24 cellular contexts compared by ENCODE assay signal in the genomic region with DNA sequence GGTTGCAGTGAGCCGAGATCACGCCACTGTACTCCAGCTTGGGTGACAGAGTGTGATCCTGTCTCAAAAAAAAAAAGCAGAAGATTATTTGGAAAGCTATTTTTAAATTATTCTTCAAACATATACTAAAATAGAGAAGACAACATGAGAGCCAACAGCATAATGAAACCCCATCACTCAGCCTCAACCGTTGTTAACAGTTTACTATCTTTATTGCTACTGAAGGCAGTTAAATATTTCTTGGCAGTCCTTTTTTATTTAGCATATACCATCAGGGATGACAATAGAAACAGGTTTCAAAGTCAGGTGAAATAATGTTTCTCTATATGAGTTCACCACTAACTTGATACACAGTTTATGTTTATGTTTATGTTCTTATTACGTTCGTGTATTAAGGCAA.
DNase-seq lines count a peak whose midpoint lies in the region; ATAC-seq and TF ChIP-seq lines count a peak whose summit lies in the region.
"Had no signal": no experiment of that assay in that cellular context is flagged by ENCODE, and none has a peak within 500 bp of the region (broad histone marks: within the 10 kb centered on the region; RNA-seq: fewer than 3 reads in every experiment).

No MANE protein-coding gene starts in this region.

- H3K4me3 Mint-ChIP-seq in nephron: no peak overlapping the region
- H3K4me3 Mint-ChIP-seq: CD4-positive, alpha-beta T cell had no signal

- WGBS in hepatocyte (ENCODE audit: low lambda C conversion rate, missing lambda C conversion rate): 81% methylated on average over 5 of the region's 5 CpGs
- WGBS in upper lobe of left lung, 2 donors: 66 to 68% methylated on average over 5 of the region's 5 CpGs

- peaks cover 39% of the 10 kb centered on the region for H3K4me1 Mint-ChIP-seq in nephron

- peak overlapping the region; percentile 41 to 58 (median 56) for H3K27ac Mint-ChIP-seq in nephron
- H3K27ac Mint-ChIP-seq: CD4-positive, alpha-beta T cell had no signal

- TF ChIP-seq CTCF in left ventricle myocardium inferior (IDR thresholded peaks at IDR 0.05; ENCODE audit: borderline replicate concordance) (no peak), hepatocyte (IDR thresholded peaks at IDR 0.05; ENCODE audit: poor library complexity) (no peak), nephron (IDR thresholded peaks at IDR 0.05; ENCODE audit: unreplicated experiment in 3 of 3) (no peak), upper lobe of left lung (IDR thresholded peaks at IDR 0.05) (no peak)

- H3K27ac ChIP-seq in left ventricle myocardium inferior (replicated peaks) (peak overlapping the region; percentile 50), hepatocyte (peak overlapping the region; percentile 77), upper lobe of left lung (peak overlapping the region in 3 of 4 donors; percentile 4 to 62 (median 45))
- H3K27ac ChIP-seq: HL-60, KMS-11 had no signal

- no peak for TF ChIP-seq POLR2A in upper lobe of left lung (IDR thresholded peaks at IDR 0.05)

- H3K9me3 Mint-ChIP-seq in nephron: no peaks in the 10 kb centered on the region
- H3K9me3 Mint-ChIP-seq: CD4-positive, alpha-beta T cell had no signal

- H4K20me1 ChIP-seq in hepatocyte (ENCODE audit: insufficient read depth, poor library complexity, severe bottlenecking): peaks cover 10% of the 10 kb centered on the region

- H3K36me3 Mint-ChIP-seq in nephron (ENCODE audit: low read depth): peaks cover under 1% of the 10 kb centered on the region

- H3K36me3 ChIP-seq in left ventricle myocardium inferior: no peaks in the 10 kb centered on the region
- H3K36me3 ChIP-seq in hepatocyte (replicated peaks; ENCODE audit: insufficient read depth, low read depth): no peaks in the 10 kb centered on the region
- no peaks in the 10 kb centered on the region for H3K36me3 ChIP-seq in upper lobe of left lung
- H3K36me3 ChIP-seq: BE2C had no signal

- intact Hi-C loops in left ventricle myocardium inferior (cut with micrococcal nuclease): no loop called here
- intact Hi-C loops in left cardiac atrium (cut with DNase I): no loop called here

- H3K9me3 ChIP-seq in left ventricle myocardium inferior (replicated peaks) (no peaks in the 10 kb centered on the region), hepatocyte (ENCODE audit: low read depth) (no peaks in the 10 kb centered on the region), upper lobe of left lung (no peaks in the 10 kb centered on the region)
- H3K9me3 ChIP-seq: BE2C, Caco-2 had no signal

- peaks cover 25% of the 10 kb centered on the region for H3K4me1 ChIP-seq in left ventricle myocardium inferior
- H3K4me1 ChIP-seq in hepatocyte (ENCODE audit: insufficient read depth): peaks cover 18% of the 10 kb centered on the region
- peaks cover 6 to 10% (median 8%) of the 10 kb centered on the region in 4 donors for H3K4me1 ChIP-seq in upper lobe of left lung
- H3K4me1 ChIP-seq: Caco-2 had no signal

- DNase-seq in left ventricle myocardium inferior: no peak
- no peak for DNase-seq in left cardiac atrium
- DNase-seq in hepatocyte (ENCODE audit: low spot score): no peak
- no peak for DNase-seq in upper lobe of left lung
- no peak for DNase-seq in activated effector memory CD4-positive, alpha-beta T cell treated with Interleukin-2 at 50 U/mL for 16 hours
- DNase-seq in stimulated activated CD4-positive, alpha-beta T cell treated with anti-CD3 and anti-CD28 coated beads, Interleukin-2, amount 100 ng/mL, for 48 hours: no peak
- DNase-seq: 8988T; BE2C; Caco-2; CD4-positive, alpha-beta T cell; GDM1; GOT3; MM.1S; NCI-H146; NCI-H2171; NCI-H446; NCI-H69 had no signal

- ATAC-seq in left cardiac atrium: no peak
- ATAC-seq in upper lobe of left lung (ENCODE audit: low FRiP score in 2 of 2): no peak
- no peak for ATAC-seq in GM21515 (IDR thresholded peaks at IDR 0.05; ENCODE audit: unreplicated experiment)
- ATAC-seq: HCT116, Panc1, Right ventricle myocardium inferior had no signal

- H3K79me2 ChIP-seq in hepatocyte: peaks cover 100% of the 10 kb centered on the region

- H3K9me2 ChIP-seq in hepatocyte (replicated peaks; ENCODE audit: insufficient read depth): no peaks in the 10 kb centered on the region

- H3K4me3 ChIP-seq in left ventricle myocardium inferior (no peak overlapping the region), hepatocyte (no peak overlapping the region), upper lobe of left lung (no peak overlapping the region)

- H3K4me2 ChIP-seq in hepatocyte: no peak overlapping the region
- H3K4me2 ChIP-seq: KMS-11 had no signal

- no peak for TF ChIP-seq EP300 in upper lobe of left lung (IDR thresholded peaks at IDR 0.05)

- H2AFZ ChIP-seq in hepatocyte: no peak overlapping the region

- H3K27me3 Mint-ChIP-seq in nephron (ENCODE audit: low read depth): no peaks in the 10 kb centered on the region

- no peaks in the 10 kb centered on the region for H3K27me3 ChIP-seq in left ventricle myocardium inferior (ENCODE audit: low read depth)
- H3K27me3 ChIP-seq in hepatocyte: no peaks in the 10 kb centered on the region
- no peaks in the 10 kb centered on the region for H3K27me3 ChIP-seq in upper lobe of left lung
- H3K27me3 ChIP-seq: BE2C had no signal
